32 cellular contexts compared by ENCODE assay signal in the genomic region with DNA sequence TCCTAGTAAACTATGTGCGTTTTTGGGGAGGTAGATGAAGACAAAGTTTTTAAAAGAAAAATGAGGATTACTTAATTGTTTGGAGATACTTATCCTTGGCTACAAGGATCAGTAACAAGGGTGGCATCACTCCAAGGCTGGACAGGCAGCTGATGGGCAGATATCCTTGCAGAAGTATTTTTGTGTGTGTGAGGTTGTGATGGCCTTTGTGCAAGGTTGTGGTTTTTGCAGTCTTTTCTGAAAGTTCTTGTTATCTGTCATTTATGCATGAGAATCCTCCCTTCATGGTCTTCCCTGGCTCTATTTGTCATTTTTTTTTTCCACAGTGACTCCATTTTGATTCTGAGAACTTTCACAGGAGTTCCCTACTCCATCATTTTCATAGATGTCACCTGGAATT.
DNase-seq lines count a peak whose midpoint lies in the region; ATAC-seq, FAIRE-seq and TF ChIP-seq lines count a peak whose summit lies in the region.
"Had no signal": no experiment of that assay in that cellular context is flagged by ENCODE, and none has a peak within 500 bp of the region (broad histone marks: within the 10 kb centered on the region; RNA-seq: fewer than 3 reads in every experiment).

No MANE protein-coding gene starts in this region.

- H3K4me3 ChIP-seq in GM12878 (no peak overlapping the region), upper lobe of left lung (no peak overlapping the region), testis (no peak overlapping the region)
- H3K4me3 ChIP-seq: coronary artery, PC-9 had no signal

- DNase-seq in NAMALWA (ENCODE audit: low spot score): peak; percentile 3
- DNase-seq in GM12878 (ENCODE audit: low read depth, low spot score): no peak
- no peak for DNase-seq in upper lobe of left lung
- DNase-seq in testis: no peak
- no peak for DNase-seq in NCI-H146 (lab: John Stamatoyannopoulos, UW)
- DNase-seq: ACHN; activated CD4-positive, alpha-beta T cell treated with anti-CD3 and anti-CD28 coated beads, Interleukin-2, amount 10 ng/mL, durations not matched to agents 7 days and 5 days; activated gamma-delta T cell treated with Interleukin-2 at 50 U/mL for 16 hours; activated naive CD8-positive, alpha-beta T cell treated with anti-CD3 and anti-CD28 coated beads, Interleukin-2, amount 10 ng/mL, durations not matched to agents 7 days and 5 days; activated T-cell treated with anti-CD3 and anti-CD28 coated beads, Interleukin-2, amount 50 U/mL, for 24 hours; BE2C; caudate nucleus; effector memory CD4-positive, alpha-beta T cell; H7; hypothalamus; immature natural killer cell; IMR-90; left cardiac atrium; NCI-H1092 treated with DMSO at 0.1 percent for 48 hours; NCI-H187 treated with DMSO at 0.1 percent for 48 hours; NCI-H2171; NCI-H510A; PC-9; stimulated activated CD4-positive, alpha-beta T cell treated with anti-CD3 and anti-CD28 coated beads, Interleukin-4, amount 100 ng/mL, for 24 hours; trophoblast cell had no signal

- H3K36me3 ChIP-seq in GM12878 (ENCODE audit: control insufficient read depth in 2 of 2, insufficient read depth in 2 of 2, low read length in 1 of 2) (no peaks in the 10 kb centered on the region), upper lobe of left lung (no peaks in the 10 kb centered on the region), testis (ENCODE audit: low read depth, missing control alignments) (no peaks in the 10 kb centered on the region)
- H3K36me3 ChIP-seq: BE2C had no signal

- peak; percentile 44 for ATAC-seq in GM18498 (IDR thresholded peaks at IDR 0.05; ENCODE audit: unreplicated experiment)
- peak; percentile 38 for ATAC-seq in HG02610 (IDR thresholded peaks at IDR 0.05; ENCODE audit: unreplicated experiment)
- ATAC-seq in GM12878: peak; percentile 63
- ATAC-seq in upper lobe of left lung (ENCODE audit: low FRiP score in 2 of 2): no peak
- no peak for ATAC-seq in activated CD4-positive, CD25-positive, alpha-beta regulatory T cell treated with anti-CD3 and anti-CD28 coated beads, Interleukin-2, amount 50 U/mL, for 24 hours
- ATAC-seq: left cardiac atrium, Right ventricle myocardium inferior had no signal

- no peaks in the 10 kb centered on the region for H4K20me1 ChIP-seq in GM12878 (ENCODE audit: control insufficient read depth, insufficient read depth)

- H3K4me1 ChIP-seq in GM12878 (ENCODE audit: control insufficient read depth, insufficient read depth, low read length) (no peaks in the 10 kb centered on the region; the same call in 1 of the 2 replicates), upper lobe of left lung (no peaks in the 10 kb centered on the region), testis (no peaks in the 10 kb centered on the region)
- H3K4me1 ChIP-seq: BE2C had no signal

- RAD21 ChIA-PET in GM12878 (lab: Charles Lee; ENCODE audit: unreplicated experiment): interaction anchor here (0.8 to 2.6 kb wide), 8 partner anchors 11 to 165 kb away, joined by 3 to 16 read pairs (median 5); a partner anchor contains a TSS

- H3K9me3 ChIP-seq in GM12878 (replicated peaks; ENCODE audit: control insufficient read depth, insufficient read depth, low read length): no peaks in the 10 kb centered on the region
- no peaks in the 10 kb centered on the region for H3K9me3 ChIP-seq in upper lobe of left lung
- H3K9me3 ChIP-seq in testis: no peaks in the 10 kb centered on the region
- H3K9me3 ChIP-seq: BE2C had no signal

- intact Hi-C loops in GM12878 (cut with micrococcal nuclease; ENCODE audit: unreplicated experiment) (loop anchor here (1.0 to 2.0 kb wide), 2 partner anchors 29 to 90 kb away; no protein-coding TSS in a partner anchor), testis (cut with DNase I; ENCODE audit: low total_unique reads) (no loop called here)

- H3K27me3 ChIP-seq in GM12878 (replicated peaks in 1 of 2; ENCODE audit: control insufficient read depth in 2 of 2, insufficient read depth in 2 of 2, low read length in 1 of 2) (no peaks in the 10 kb centered on the region), upper lobe of left lung (no peaks in the 10 kb centered on the region), testis (no peaks in the 10 kb centered on the region)
- H3K27me3 ChIP-seq: BE2C had no signal

- no peak overlapping the region for H3K9ac ChIP-seq in GM12878 (ENCODE audit: control insufficient read depth, insufficient read depth, low read length)

- no peak for TF ChIP-seq CTCF in GM12878 (IDR thresholded peaks at IDR 0.05 in 2 of 3, conservative IDR thresholded peaks at IDR 0.05 in 1 of 3; ENCODE audit: control insufficient read depth in 2 of 3, extremely low read depth in 1 of 3, insufficient read depth in 1 of 3, low read depth in 3 of 3, low read length in 3 of 3)
- no peak for TF ChIP-seq CTCF in upper lobe of left lung (IDR thresholded peaks at IDR 0.05)
- TF ChIP-seq CTCF in testis (IDR thresholded peaks at IDR 0.05): no peak

- WGBS in GM12878 (ENCODE audit: insufficient coverage, insufficient replicate concordance, low lambda C conversion rate, missing lambda C conversion rate): 89% methylated on average over 1 of the region's 1 CpG
- 76 to 78% methylated on average over 1 of the region's 1 CpG for WGBS in upper lobe of left lung, 2 donors
- WGBS in testis, 2 donors: 80% methylated on average over 1 of the region's 1 CpG

- no peak for FAIRE-seq in GM12878 (lab: Jason Lieb, UNC)

- TF ChIP-seq POLR2A in GM12878 (IDR thresholded peaks at IDR 0.05; ENCODE audit: low read depth, low read length): no peak
- no peak for TF ChIP-seq POLR2A in upper lobe of left lung (IDR thresholded peaks at IDR 0.05)
- TF ChIP-seq POLR2A in testis (IDR thresholded peaks at IDR 0.05): no peak

- SMC1A ChIA-PET in GM12878 (lab: Charles Lee; ENCODE audit: uncharacterized antibody, unreplicated experiment): interaction anchor here (0.7 to 6.1 kb wide), 7 partner anchors 11 to 767 kb away, joined by 3 to 66 read pairs (median 5); no protein-coding TSS in a partner anchor

- POLR2A ChIA-PET in GM12878 (lab: Charles Lee): interaction anchor here (1.0 kb wide), 1 partner anchor 28 kb away, joined by 3 read pairs; no protein-coding TSS in a partner anchor

- TF ChIP-seq RAD21 in GM12878 (IDR thresholded peaks at IDR 0.05; ENCODE audit: insufficient read depth, low read depth, low read length): no peak

- BruUV-seq in GM12878 (replicated peaks; lab: Mats Ljungman, UMichigan): no TSS peak

- H2AFZ ChIP-seq in GM12878 (ENCODE audit: control insufficient read depth, low read depth, low read length): no peak overlapping the region
- H2AFZ ChIP-seq: PC-9 had no signal

- in situ Hi-C loops in GM12878 (cut with MboI): no loop called here

- peak overlapping the region; percentile 50 for H3K27ac ChIP-seq in GM12878 (ENCODE audit: control insufficient read depth, insufficient read depth)
- no peak overlapping the region for H3K27ac ChIP-seq in upper lobe of left lung
- no peak overlapping the region for H3K27ac ChIP-seq in testis
- H3K27ac ChIP-seq: coronary artery, epithelial cell of prostate, PC-9, VCaP had no signal

- no peaks in the 10 kb centered on the region for H3K79me2 ChIP-seq in GM12878 (ENCODE audit: control insufficient read depth, insufficient read depth, low read length)

- H3K4me2 ChIP-seq in GM12878 (ENCODE audit: control insufficient read depth, insufficient read depth): no peak overlapping the region
- H3K4me2 ChIP-seq: PC-9 had no signal

- TF ChIP-seq EP300 in GM12878 (IDR thresholded peaks at IDR 0.05; ENCODE audit: borderline replicate concordance in 1 of 2, control insufficient read depth in 1 of 2, low read depth in 2 of 2, low read length in 2 of 2) (no peak), upper lobe of left lung (IDR thresholded peaks at IDR 0.05) (no peak)

- CTCF ChIA-PET in GM12878 (lab: Yijun Ruan, JAX): interaction anchor here (1.1 to 1.8 kb wide), 3 partner anchors 8 to 27 kb away, joined by 3 to 15 read pairs (median 4); no protein-coding TSS in a partner anchor

TF ChIP-seq in GM12878, 131 proteins besides CTCF, POLR2A, EP300 and RAD21 (continues in another document):
- TF ChIP-seq, protein P1, sequence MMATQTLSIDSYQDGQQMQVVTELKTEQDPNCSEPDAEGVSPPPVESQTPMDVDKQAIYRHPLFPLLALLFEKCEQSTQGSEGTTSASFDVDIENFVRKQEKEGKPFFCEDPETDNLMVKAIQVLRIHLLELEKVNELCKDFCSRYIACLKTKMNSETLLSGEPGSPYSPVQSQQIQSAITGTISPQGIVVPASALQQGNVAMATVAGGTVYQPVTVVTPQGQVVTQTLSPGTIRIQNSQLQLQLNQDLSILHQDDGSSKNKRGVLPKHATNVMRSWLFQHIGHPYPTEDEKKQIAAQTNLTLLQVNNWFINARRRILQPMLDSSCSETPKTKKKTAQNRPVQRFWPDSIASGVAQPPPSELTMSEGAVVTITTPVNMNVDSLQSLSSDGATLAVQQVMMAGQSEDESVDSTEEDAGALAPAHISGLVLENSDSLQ (IDR thresholded peaks at IDR 0.05): peak; percentile 21; the same call in 1 of the 2 replicates
- TF ChIP-seq, protein P2, sequence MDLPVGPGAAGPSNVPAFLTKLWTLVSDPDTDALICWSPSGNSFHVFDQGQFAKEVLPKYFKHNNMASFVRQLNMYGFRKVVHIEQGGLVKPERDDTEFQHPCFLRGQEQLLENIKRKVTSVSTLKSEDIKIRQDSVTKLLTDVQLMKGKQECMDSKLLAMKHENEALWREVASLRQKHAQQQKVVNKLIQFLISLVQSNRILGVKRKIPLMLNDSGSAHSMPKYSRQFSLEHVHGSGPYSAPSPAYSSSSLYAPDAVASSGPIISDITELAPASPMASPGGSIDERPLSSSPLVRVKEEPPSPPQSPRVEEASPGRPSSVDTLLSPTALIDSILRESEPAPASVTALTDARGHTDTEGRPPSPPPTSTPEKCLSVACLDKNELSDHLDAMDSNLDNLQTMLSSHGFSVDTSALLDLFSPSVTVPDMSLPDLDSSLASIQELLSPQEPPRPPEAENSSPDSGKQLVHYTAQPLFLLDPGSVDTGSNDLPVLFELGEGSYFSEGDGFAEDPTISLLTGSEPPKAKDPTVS (IDR thresholded peaks at IDR 0.05; ENCODE audit: low read depth, low read length): no peak
- TF ChIP-seq ZNF384 (IDR thresholded peaks at IDR 0.05; ENCODE audit: borderline replicate concordance, low read depth, low read length): no peak
- peak; percentile 51; the same call in 1 of the 2 replicates for TF ChIP-seq FOXM1 (IDR thresholded peaks at IDR 0.05; ENCODE audit: low read depth, low read length)
- TF ChIP-seq ZBED1 (IDR thresholded peaks at IDR 0.05; ENCODE audit: borderline replicate concordance): no peak
- TF ChIP-seq MTA3 (IDR thresholded peaks at IDR 0.05; ENCODE audit: borderline replicate concordance, low read length): no peak; the same call in 1 of the 2 replicates

Comparison
In these comparisons a context has a peak if more than half of its experiments do, and no peak if none do; other contexts are left out.
1. ATAC-seq: peak in GM18498 (single experiment), HG02610 (single experiment) and GM12878 (single experiment); none in upper lobe of left lung (0 of 2) and activated CD4-positive, CD25-positive, alpha-beta regulatory T cell treated with anti-CD3 and anti-CD28 coated beads, Interleukin-2, amount 50 U/mL, for 24 hours (0 of 2).